8 cellular contexts compared by ENCODE assay signal in genomic region chr6:13574571-13575376, GRCh38. TPM values are rescaled to one million over a fixed set of nuclear protein-coding genes. Genes with fewer than 3 reads are reported as not detected.
DNase-seq lines count a peak whose midpoint lies in the region; ATAC-seq and TF ChIP-seq lines count a peak whose summit lies in the region.

Gene SIRT5, plus strand, starts transcription at chr6:13574601. Its CDS starts 9,510 bp downstream, at chr6:13584111.

- peak within 1 kb of the TSS; percentile 95 for H3K4me3 ChIP-seq in CD8-positive, alpha-beta memory T cell (ENCODE audit: low read length)

- CTCF ChIA-PET in CD8-positive, alpha-beta memory T cell (lab: Charles Lee), result interaction anchor here (0.6 to 6.6 kb wide), 50 partner anchors 8 to 334 kb away, joined by 3 to 94 read pairs (median 4); partner anchors contain the start of genes GFOD1, NOL7, RANBP9 and TBC1D7
- CTCF ChIA-PET in activated CD8-positive, alpha-beta T cell treated with anti-CD3 and anti-CD28 coated beads for 36 hours (lab: Charles Lee), result interaction anchor here (0.7 to 3.7 kb wide), 58 partner anchors 9 to 1065 kb away, joined by 3 to 38 read pairs (median 5); partner anchors contain the start of genes NOL7 and TBC1D7

- no peaks in the 10 kb centered on the region for H3K27me3 ChIP-seq in CD8-positive, alpha-beta memory T cell (ENCODE audit: insufficient read depth, low read length, poor library complexity, severe bottlenecking)

- H3K9me3 ChIP-seq in CD8-positive, alpha-beta memory T cell (ENCODE audit: low read length), result no peaks in the 10 kb centered on the region

- H3K27ac Mint-ChIP-seq in CD8-positive, alpha-beta memory T cell, result peak within 1 kb of the TSS; percentile 92 to 99 (median 96)
- peak within 1 kb of the TSS; percentile 99 for H3K27ac Mint-ChIP-seq in activated CD8-positive, alpha-beta T cell treated with anti-CD3 and anti-CD28 coated beads for 36 hours
- peak within 1 kb of the TSS; percentile 89 for H3K27ac Mint-ChIP-seq in memory B cell

- H3K27ac ChIP-seq in CD8-positive, alpha-beta memory T cell (ENCODE audit: low read depth, low read length), result peak within 1 kb of the TSS; percentile 83

- no peaks in the 10 kb centered on the region for H3K9me3 Mint-ChIP-seq in CD8-positive, alpha-beta memory T cell
- peaks cover 2% of the 10 kb centered on the region for H3K9me3 Mint-ChIP-seq in activated CD8-positive, alpha-beta T cell treated with anti-CD3 and anti-CD28 coated beads for 36 hours
- peaks cover 3% of the 10 kb centered on the region for H3K9me3 Mint-ChIP-seq in memory B cell

- peak; percentile 68 for ATAC-seq in GM19452 (IDR thresholded peaks at IDR 0.05; ENCODE audit: unreplicated experiment)
- peak; percentile 28 for ATAC-seq in HG03575 (IDR thresholded peaks at IDR 0.05; ENCODE audit: extremely low read depth, insufficient number of reproducible peaks, low FRiP score, unreplicated experiment)
- ATAC-seq in activated CD8-positive, alpha-beta T cell treated with anti-CD3 and anti-CD28 coated beads for 36 hours, result peak; percentile 70
- peak; percentile 70 for ATAC-seq in memory B cell (ENCODE audit: low read depth)

- H3K4me1 ChIP-seq in CD8-positive, alpha-beta memory T cell (ENCODE audit: insufficient read depth, low read length), result peaks cover 10% of the 10 kb centered on the region

- H3K36me3 Mint-ChIP-seq in CD8-positive, alpha-beta memory T cell, result peaks cover 2 to 14% (median 5%) of the 10 kb centered on the region in 3 donors
- peaks cover 5% of the 10 kb centered on the region for H3K36me3 Mint-ChIP-seq in activated CD8-positive, alpha-beta T cell treated with anti-CD3 and anti-CD28 coated beads for 36 hours (ENCODE audit: low read depth)
- peaks cover 5% of the 10 kb centered on the region for H3K36me3 Mint-ChIP-seq in memory B cell

- POLR2A ChIA-PET in CD8-positive, alpha-beta memory T cell (lab: Charles Lee), result interaction anchor here (0.6 to 2.5 kb wide), 15 partner anchors 13 to 500 kb away, joined by 3 to 38 read pairs (median 4); partner anchors contain the start of genes GFOD1, NOL7, RANBP9 and TBC1D7
- POLR2A ChIA-PET in activated CD8-positive, alpha-beta T cell treated with anti-CD3 and anti-CD28 coated beads for 36 hours (lab: Charles Lee), result interaction anchor here (0.6 to 2.4 kb wide), 29 partner anchors 9 to 273 kb away, joined by 3 to 21 read pairs (median 4); partner anchors contain the start of genes GFOD1, NOL7, RANBP9 and TBC1D7

- intact Hi-C loops in activated CD8-positive, alpha-beta T cell treated with anti-CD3 and anti-CD28 coated beads for 36 hours (cut with micrococcal nuclease), result loop anchor here (5.0 to 10.0 kb wide), 3 partner anchors 90 to 237 kb away; partner anchors contain the start of gene GFOD1

- H3K4me3 Mint-ChIP-seq in CD8-positive, alpha-beta memory T cell, result peak within 1 kb of the TSS; percentile 90 to 97 (median 94)
- H3K4me3 Mint-ChIP-seq in activated CD8-positive, alpha-beta T cell treated with anti-CD3 and anti-CD28 coated beads for 36 hours, result peak within 1 kb of the TSS; percentile 98
- peak within 1 kb of the TSS; percentile 85 for H3K4me3 Mint-ChIP-seq in memory B cell

- TF ChIP-seq CTCF in activated CD8-positive, alpha-beta T cell treated with anti-CD3 and anti-CD28 coated beads for 36 hours (IDR thresholded peaks at IDR 0.05), result no peak

- peaks cover 21 to 31% (median 29%) of the 10 kb centered on the region in 3 donors for H3K4me1 Mint-ChIP-seq in CD8-positive, alpha-beta memory T cell
- peaks cover 24% of the 10 kb centered on the region for H3K4me1 Mint-ChIP-seq in activated CD8-positive, alpha-beta T cell treated with anti-CD3 and anti-CD28 coated beads for 36 hours (ENCODE audit: low read depth)
- H3K4me1 Mint-ChIP-seq in memory B cell, result peaks cover 12% of the 10 kb centered on the region

- H3K27me3 Mint-ChIP-seq in CD8-positive, alpha-beta memory T cell, result no peaks in the 10 kb centered on the region
- H3K27me3 Mint-ChIP-seq in activated CD8-positive, alpha-beta T cell treated with anti-CD3 and anti-CD28 coated beads for 36 hours, result no peaks in the 10 kb centered on the region
- H3K27me3 Mint-ChIP-seq in memory B cell, result no peaks in the 10 kb centered on the region

- peak; percentile 64 to 84 (median 73) for DNase-seq in CD8-positive, alpha-beta memory T cell
- DNase-seq in NCI-H82 (lab: John Stamatoyannopoulos, UW), result peak; percentile 94
- peak; percentile 81 for DNase-seq in activated CD8-positive, alpha-beta T cell treated with anti-CD3 and anti-CD28 coated beads for 36 hours
- peak; percentile 59 for DNase-seq in effector CD4-positive, alpha-beta T cell
- DNase-seq in memory B cell (ENCODE audit: low spot score in 2 of 2), result peak; percentile 72
- DNase-seq in stimulated activated CD8-positive, alpha-beta memory T cell treated with anti-CD3 and anti-CD28 coated beads, Interleukin-12 subunit alpha, Interleukin-12 subunit beta, amount 100 ng/mL, for 24 hours (ENCODE audit: extremely low read depth), result peak; percentile 38

- H3K36me3 ChIP-seq in CD8-positive, alpha-beta memory T cell (ENCODE audit: insufficient read depth, low read length), result no peaks in the 10 kb centered on the region

RNA-seq across cellular contexts. Expression of gene SIRT5, which starts in this region (rescaled TPM):
- total RNA-seq in CD8-positive, alpha-beta memory T cell, result 10 to 100 TPM in 1 of 2 experiments, 1 to 10 TPM in 1; 8.2 to 10.7 TPM
- polyA plus RNA-seq in CD8-positive, alpha-beta memory T cell, result 9.7 TPM
- total RNA-seq in activated CD8-positive, alpha-beta T cell treated with anti-CD3 and anti-CD28 coated beads for 36 hours, result 10 to 100 TPM in 1 of 2 experiments, 1 to 10 TPM in 1; 9.4 to 13.5 TPM

Comparison
In these comparisons a context has a peak if more than half of its experiments do, and no peak if none do; other contexts are left out.
1. Peak in every context shown above with its lines: DNase-seq, ATAC-seq, H3K4me3 ChIP-seq and H3K27ac ChIP-seq.
2. DNase-seq: peak in every context shown above with its lines; median percentile 94 in NCI-H82; 81 in activated CD8-positive, alpha-beta T cell treated with anti-CD3 and anti-CD28 coated beads for 36 hours; 73 in CD8-positive, alpha-beta memory T cell; 72 in memory B cell; 59 in effector CD4-positive, alpha-beta T cell; 38 in stimulated activated CD8-positive, alpha-beta memory T cell treated with anti-CD3 and anti-CD28 coated beads, Interleukin-12 subunit alpha, Interleukin-12 subunit beta, amount 100 ng/mL, for 24 hours.